Comparison of ENCODE assay signal across 14 cellular contexts in the genomic region with DNA sequence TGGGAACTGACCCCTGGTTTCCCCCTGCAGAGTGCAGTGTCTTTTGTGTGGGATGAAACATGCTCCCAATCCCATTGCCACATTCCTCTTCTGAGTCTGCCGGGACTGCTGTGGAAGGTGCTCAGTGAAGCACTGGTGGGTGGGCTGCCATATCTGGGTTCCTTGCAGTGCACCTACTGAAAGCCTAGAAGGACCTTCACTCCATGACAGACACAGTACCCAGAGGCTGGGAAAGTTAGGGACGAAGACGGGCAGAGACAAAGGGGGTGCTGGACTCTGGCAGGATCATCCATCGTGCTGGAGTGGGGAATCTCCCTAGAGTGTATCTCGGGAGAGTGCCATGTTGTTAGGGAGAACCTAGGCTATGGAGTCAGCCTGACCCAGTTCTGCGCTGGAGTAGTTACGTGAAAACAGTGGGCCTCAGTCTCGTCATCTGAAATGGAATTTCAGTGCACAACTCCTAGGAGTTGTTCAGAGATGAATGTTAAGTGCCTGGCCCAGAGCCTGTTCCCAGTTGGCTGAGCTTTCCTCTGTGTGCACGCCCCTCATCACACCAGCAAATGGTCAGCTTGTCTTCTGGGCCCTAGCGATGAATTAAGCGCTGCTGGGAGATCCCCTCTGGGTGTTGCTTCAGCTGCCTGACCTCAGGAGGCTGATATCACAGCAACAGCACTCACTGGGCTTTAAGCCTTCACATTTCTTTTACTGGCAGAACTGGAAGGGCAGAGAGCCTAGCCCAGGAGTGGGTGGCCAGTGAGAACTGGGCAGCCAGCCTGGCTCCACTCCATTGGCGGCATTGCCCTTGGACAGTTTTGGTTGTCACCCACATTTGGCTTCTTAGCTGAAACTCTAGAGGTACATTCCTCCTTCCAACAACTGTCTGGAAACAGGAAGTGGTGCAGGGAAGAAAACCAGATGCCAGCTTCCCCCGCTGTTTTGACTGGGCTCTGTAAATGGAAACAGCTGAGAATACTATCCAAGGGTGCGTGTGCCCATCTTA.
A peak's percentile ranks its signal among the peaks of the same experiment; 100 is the strongest.
DNase-seq lines count a peak whose midpoint lies in the region; ATAC-seq and TF ChIP-seq lines count a peak whose summit lies in the region.
"Had no signal": no experiment of that assay in that cellular context is flagged by ENCODE, and none has a peak within 500 bp of the region (broad histone marks: within the 10 kb centered on the region; RNA-seq: fewer than 3 reads in every experiment).

No MANE protein-coding gene starts in this region.

- no peak for ATAC-seq in GM18502 (IDR thresholded peaks at IDR 0.05; ENCODE audit: poor library complexity, unreplicated experiment)
- ATAC-seq: WTC11 had no signal

- in situ Hi-C loops in GM23248 (cut with MboI), result no loop called here
- in situ Hi-C loops in brain microvascular endothelial cell (cut with HindIII; ENCODE audit: low pct_ligation_motif_present, low sequenced_read_pairs), result no loop called here

- no peak for TF ChIP-seq CTCF in brain microvascular endothelial cell (IDR thresholded peaks at IDR 0.05; ENCODE audit: low read depth, low read length, missing control alignments)

- WGBS in GM23248 (ENCODE audit: low coverage in 1 of 2, low lambda C conversion rate in 2 of 2, missing lambda C conversion rate in 2 of 2), 2 experiments, result 57 to 60% methylated on average over 14 of the region's 14 CpGs

- DNase-seq in GM23248 (peak; percentile 68), brain microvascular endothelial cell (peak; percentile 13), hepatic stellate cell (ENCODE audit: low spot score) (peak; percentile 65), germinal center (ENCODE audit: low spot score) (no peak)
- DNase-seq in stimulated activated CD4-positive, alpha-beta T cell treated with anti-CD3 and anti-CD28 coated beads, Interleukin-2, amount 100 ng/mL, for 24 hours, result no peak
- no peak for DNase-seq in stimulated activated CD4-positive, alpha-beta T cell treated with anti-CD3 and anti-CD28 coated beads, Interleukin-1b, Interleukin-23, amount 100 ng/mL, for 48 hours
- DNase-seq: activated naive CD4-positive, alpha-beta T cell treated with anti-CD3 and anti-CD28 coated beads for 36 hours; GOT3; NCI-H1417 treated with DMSO at 0.1 percent for 48 hours; PC-9 had no signal

- no peak overlapping the region for H3K4me3 ChIP-seq in GM23248
- no peak overlapping the region for H3K4me3 ChIP-seq in brain microvascular endothelial cell (ENCODE audit: low read depth, low read length)
- H3K4me3 ChIP-seq in skeletal muscle tissue (ENCODE audit: low read length in 3 of 3), result peak overlapping the region in 1 of 3 donors; percentile 13
- H3K4me3 ChIP-seq: PC-9, tibial nerve had no signal

- H2AFZ ChIP-seq in GM23248, result no peak overlapping the region
- H2AFZ ChIP-seq: PC-9 had no signal

- H3K9ac ChIP-seq in GM23248, result no peak overlapping the region
- H3K9ac ChIP-seq in skeletal muscle tissue (ENCODE audit: low read depth in 1 of 3, low read length in 3 of 3), result peak overlapping the region in 1 of 3 donors; percentile 32

- H3K4me2 ChIP-seq in GM23248 (ENCODE audit: unreplicated experiment), result peak overlapping the region; percentile 8
- H3K4me2 ChIP-seq: PC-9 had no signal

- H3K9me3 ChIP-seq in GM23248 (ENCODE audit: low read depth) (no peaks in the 10 kb centered on the region), skeletal muscle tissue (ENCODE audit: control insufficient read depth in 3 of 3, low read length in 3 of 3) (peaks cover 0 to 3% (median 0%) of the 10 kb centered on the region in 3 donors)

- peaks cover 12% of the 10 kb centered on the region; the same call in 1 of the 2 replicates for H3F3A ChIP-seq in GM23248 (ENCODE audit: insufficient read depth)

- peak overlapping the region; percentile 25 for H3K27ac ChIP-seq in GM23248
- no peak overlapping the region for H3K27ac ChIP-seq in brain microvascular endothelial cell
- H3K27ac ChIP-seq in skeletal muscle tissue (ENCODE audit: low read depth, low read length), result peak overlapping the region; percentile 45
- H3K27ac ChIP-seq: PC-9, tibial nerve had no signal

- H3K9me2 ChIP-seq in GM23248 (ENCODE audit: insufficient read depth), result no peaks in the 10 kb centered on the region

- H3K27me3 ChIP-seq in GM23248 (replicated peaks; ENCODE audit: insufficient read depth) (no peaks in the 10 kb centered on the region), brain microvascular endothelial cell (replicated peaks) (no peaks in the 10 kb centered on the region), skeletal muscle tissue (ENCODE audit: control insufficient read depth in 3 of 3, insufficient read depth in 3 of 3, low read length in 3 of 3) (peaks cover 0 to 11% (median 10%) of the 10 kb centered on the region in 3 donors)
- H3K27me3 ChIP-seq: tibial nerve had no signal

- H4K20me1 ChIP-seq in GM23248 (ENCODE audit: insufficient read depth), result no peaks in the 10 kb centered on the region

- peaks cover 19% of the 10 kb centered on the region for H3K4me1 ChIP-seq in GM23248 (ENCODE audit: insufficient read depth)
- peaks cover 24 to 41% (median 24%) of the 10 kb centered on the region in 3 donors for H3K4me1 ChIP-seq in skeletal muscle tissue (ENCODE audit: control insufficient read depth in 3 of 3, insufficient read depth in 3 of 3, low read length in 3 of 3)

- H3K79me2 ChIP-seq in GM23248 (ENCODE audit: insufficient read depth), result no peaks in the 10 kb centered on the region

- H3K36me3 ChIP-seq in GM23248 (ENCODE audit: low read depth) (no peaks in the 10 kb centered on the region), brain microvascular endothelial cell (replicated peaks) (no peaks in the 10 kb centered on the region), skeletal muscle tissue (ENCODE audit: control insufficient read depth in 3 of 3, insufficient read depth in 3 of 3, low read length in 3 of 3) (no peaks in the 10 kb centered on the region)
- H3K36me3 ChIP-seq: tibial nerve had no signal

Comparison
In these comparisons a context has a peak if more than half of its experiments do, and no peak if none do; other contexts are left out.
1. DNase-seq: peak in GM23248 (single experiment), brain microvascular endothelial cell (single experiment) and hepatic stellate cell (single experiment); none in germinal center (single experiment), stimulated activated CD4-positive, alpha-beta T cell treated with anti-CD3 and anti-CD28 coated beads, Interleukin-2, amount 100 ng/mL, for 24 hours (0 of 2) and stimulated activated CD4-positive, alpha-beta T cell treated with anti-CD3 and anti-CD28 coated beads, Interleukin-1b, Interleukin-23, amount 100 ng/mL, for 48 hours (single experiment).